1 cellular context compared by ENCODE assay signal in the genomic region with DNA sequence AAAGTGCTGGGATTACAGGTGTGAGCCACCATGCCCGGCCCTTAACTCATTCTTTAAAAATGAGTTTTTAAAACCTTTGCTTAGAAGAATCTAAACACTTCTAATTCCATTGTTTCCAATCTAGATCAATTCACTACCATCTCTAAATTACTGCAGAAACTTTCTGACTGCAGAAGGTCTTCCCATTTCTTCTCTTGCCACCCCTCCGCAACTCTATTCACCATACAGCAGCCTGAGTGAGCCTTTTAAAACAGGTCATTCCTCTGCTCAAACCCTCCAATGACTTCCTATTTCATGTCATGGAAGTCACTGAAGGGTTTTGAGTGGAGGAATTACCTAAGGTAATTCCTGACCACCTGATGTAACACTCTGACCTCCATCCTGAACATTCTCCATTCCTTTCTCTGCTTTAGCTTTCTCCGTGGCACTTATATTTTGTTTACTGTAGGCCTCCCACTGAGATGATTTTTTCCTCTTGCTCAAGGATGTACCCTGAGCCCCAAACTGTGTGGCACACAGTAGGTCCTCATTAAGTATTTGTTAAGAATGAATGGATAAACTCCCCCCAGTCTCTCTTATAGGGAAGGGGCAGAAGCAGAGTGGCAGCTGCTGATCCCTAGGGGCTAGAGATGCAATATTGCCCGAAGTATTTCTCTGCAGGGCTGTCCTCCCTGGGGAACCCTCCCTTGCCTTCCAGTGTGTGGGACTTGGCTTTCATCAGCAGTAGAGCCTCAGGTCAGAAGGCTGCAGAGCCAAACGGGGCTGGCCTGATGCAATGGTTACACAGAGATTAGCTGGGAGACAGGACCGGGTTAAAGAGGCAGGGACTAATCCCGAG.
TF ChIP-seq lines count a peak whose summit lies in the region.

No MANE protein-coding gene starts in this region.

TF ChIP-seq in IMR-90, 13 proteins besides CTCF, POLR2A, EP300 and RAD21 (continued from another document):
- no peak for TF ChIP-seq MAFK (IDR thresholded peaks at IDR 0.05; ENCODE audit: low read depth, low read length)
TF ChIP-seq in IMR-90: peak in this region for 1.
